Comparison of ENCODE assay signal across 9 cellular contexts in genomic region chr2:219252084-219252483, GRCh38. TPM values are rescaled to one million over a fixed set of nuclear protein-coding genes. Genes with fewer than 3 reads are reported as not detected.
DNase-seq lines count a peak whose midpoint lies in the region; ATAC-seq and TF ChIP-seq lines count a peak whose summit lies in the region.
"Had no signal": no experiment of that assay in that cellular context is flagged by ENCODE, and none has a peak within 500 bp of the region (broad histone marks: within the 10 kb centered on the region; RNA-seq: fewer than 3 reads in every experiment).

No MANE protein-coding gene starts in this region.

- WGBS in ovary, 3 donors = 50 to 61% (median 52%) methylated on average over 5 of the region's 5 CpGs

- no peaks in the 10 kb centered on the region for H3K9me2 ChIP-seq in DOHH2 (replicated peaks; ENCODE audit: control insufficient read depth, low read length)
- no peaks in the 10 kb centered on the region for H3K9me2 ChIP-seq in PC-9 (ENCODE audit: insufficient read depth)

- POLR2A ChIA-PET in PC-9 (lab: Charles Lee; ENCODE audit: unreplicated experiment) = interaction anchor here (0.6 to 0.7 kb wide), 2 partner anchors 28 to 126 kb away, joined by 3 to 10 read pairs; no protein-coding TSS in a partner anchor

- intact Hi-C loops in PC-9 (cut with micrococcal nuclease; ENCODE audit: unreplicated experiment) (no loop called here), ovary (cut with DNase I) (no loop called here)

- in situ Hi-C loops in KBM-7 (cut with MboI; ENCODE audit: low pct_unique_long_range_greater_than_20kb, low sequenced_read_pairs) = no loop called here

- H3F3A ChIP-seq in DOHH2 (ENCODE audit: control insufficient read depth, insufficient read depth) = peaks cover 27% of the 10 kb centered on the region
- H3F3A ChIP-seq in PC-9 (ENCODE audit: insufficient read depth, low read depth) = peaks cover 44% of the 10 kb centered on the region

- H3K36me3 ChIP-seq in DOHH2 (ENCODE audit: control insufficient read depth, low read length) = peaks cover 55% of the 10 kb centered on the region
- H3K36me3 ChIP-seq in PC-9 (ENCODE audit: low read depth) = 0 out of 2 replicates have a peak, but pooled peaks cover 9% of the 10 kb centered on the region
- no peaks in the 10 kb centered on the region for H3K36me3 ChIP-seq in ovary

- H3K4me3 ChIP-seq in DOHH2 (ENCODE audit: low read length) (peak overlapping the region; percentile 83), PC-9 (peak overlapping the region; percentile 87; the same call in 1 of the 2 replicates), ovary (peak overlapping the region; percentile 57)

- H3K27ac ChIP-seq in DOHH2 (ENCODE audit: low read depth, low read length) (peak overlapping the region; percentile 62), PC-9 (no peak overlapping the region), ovary (peak overlapping the region in 1 of 2 donors; percentile 46)

- no peak for TF ChIP-seq POLR2A in ovary (IDR thresholded peaks at IDR 0.05)

- TF ChIP-seq EP300 in ovary (IDR thresholded peaks at IDR 0.05) = no peak

- ATAC-seq in GM19455 (IDR thresholded peaks at IDR 0.05; ENCODE audit: unreplicated experiment) = no peak
- no peak for ATAC-seq in HG02884 (IDR thresholded peaks at IDR 0.05; ENCODE audit: unreplicated experiment)
- ATAC-seq: left lung had no signal

- DNase-seq in PC-9 (peak in 1 of 2 experiments; percentile 39), ovary (no peak), KBM-7 (no peak), mesenteric fat pad (ENCODE audit: low spot score) (no peak)
- DNase-seq in central memory CD4-positive, alpha-beta T cell = peak; percentile 18

- CTCF ChIA-PET in PC-9 (lab: Charles Lee) = interaction anchor here (0.7 kb wide), 2 partner anchors 27 to 64 kb away, joined by 3 to 4 read pairs; partner anchors contain the start of gene DNAJB2

- H3K9me3 ChIP-seq in DOHH2 (ENCODE audit: control insufficient read depth, insufficient read depth, low read length) (no peaks in the 10 kb centered on the region), PC-9 (ENCODE audit: insufficient read depth, low read depth) (no peaks in the 10 kb centered on the region), ovary (no peaks in the 10 kb centered on the region)
- H3K9me3 ChIP-seq: left lung had no signal

- H4K20me1 ChIP-seq in DOHH2 (ENCODE audit: control insufficient read depth, insufficient read depth, low read depth, low read length) (peaks cover 7% of the 10 kb centered on the region; the same call in 1 of the 2 replicates), PC-9 (ENCODE audit: insufficient read depth) (no peaks in the 10 kb centered on the region)

- BruUV-seq in PC-9 (replicated peaks; lab: Mats Ljungman, UMichigan) = no TSS peak

- H3K4me1 ChIP-seq in DOHH2 (ENCODE audit: control insufficient read depth, low read length) (peaks cover 74% of the 10 kb centered on the region), PC-9 (replicated peaks; ENCODE audit: insufficient read depth) (peaks cover 64% of the 10 kb centered on the region), ovary (ENCODE audit: insufficient read depth) (peaks cover 23% of the 10 kb centered on the region)

- H2AFZ ChIP-seq in PC-9 = no peak overlapping the region

- peak overlapping the region; percentile 97 for H3K4me2 ChIP-seq in DOHH2 (ENCODE audit: low read length)
- H3K4me2 ChIP-seq in PC-9 = peak overlapping the region; percentile 84

- TF ChIP-seq CTCF in DOHH2 (IDR thresholded peaks at IDR 0.05; ENCODE audit: low read depth, low read length, poor library complexity, severe bottlenecking) (no peak), PC-9 (conservative IDR thresholded peaks at IDR 0.05) (no peak), ovary (IDR thresholded peaks at IDR 0.05) (no peak)

- H3K27me3 ChIP-seq in DOHH2 (ENCODE audit: control insufficient read depth, low read length) = peaks cover 6% of the 10 kb centered on the region
- no peaks in the 10 kb centered on the region for H3K27me3 ChIP-seq in PC-9 (ENCODE audit: insufficient read depth, low read depth)
- no peaks in the 10 kb centered on the region for H3K27me3 ChIP-seq in ovary

- peaks cover 57% of the 10 kb centered on the region for H3K79me2 ChIP-seq in DOHH2 (ENCODE audit: control insufficient read depth, low read length)
- H3K79me2 ChIP-seq in PC-9 (ENCODE audit: low read depth) = peaks cover 36% of the 10 kb centered on the region

RNA-seq across cellular contexts. Expression of gene TUBA4B, which starts 1.0 kb away (rescaled TPM):
- not detected in 2 replicates for total RNA-seq in PC-9 (2021)
- total RNA-seq in ovary = 10 to 100 TPM in 1 of 7 donors, 1 to 10 TPM in 1, under 1 TPM in 3, not detected in 2; 0.27 to 13.2 (median 0.83) TPM
- polyA plus RNA-seq in ovary = under 1 TPM; 0.18 to 0.34 TPM
- total RNA-seq in mesenteric fat pad = not detected

RNA-seq across cellular contexts. Expression of gene TUBA4A, which starts 1.6 kb away (rescaled TPM):
- total RNA-seq in PC-9 (2021) (118 and 157 TPM in 2 replicates), ovary (10 to 100 TPM in 6 of 7 donors, 1 to 10 TPM in 1; 8.4 to 53.6 (median 16.5) TPM), mesenteric fat pad (21.7 TPM)
- polyA plus RNA-seq in ovary = 10 to 100 TPM in 1 of 2 donors, 1 to 10 TPM in 1; 7.9 to 42.2 TPM

RNA-seq across cellular contexts. Expression of gene STK16, which starts 6.8 kb away (rescaled TPM):
- total RNA-seq in PC-9 (2021) (39.6 and 47.2 TPM in 2 replicates), ovary (10 to 100 TPM; 12.4 to 24.8 (median 17.9) TPM), mesenteric fat pad (16.1 TPM)
- polyA plus RNA-seq in ovary = 10 to 100 TPM; 19.1 to 29.4 TPM

RNA-seq across cellular contexts. Expression of gene GLB1L, which starts 6.8 kb away (rescaled TPM):
- total RNA-seq in PC-9 (2021) (7.9 and 10.8 TPM in 2 replicates), ovary (10 to 100 TPM in 6 of 7 donors, 1 to 10 TPM in 1; 5.7 to 20.3 (median 13.9) TPM), mesenteric fat pad (13.5 TPM)
- 10 to 100 TPM; 12.8 to 19.6 TPM for polyA plus RNA-seq in ovary

RNA-seq across cellular contexts. Expression of gene ANKZF1, which starts 22.5 kb away (rescaled TPM):
- 62.2 and 65.1 TPM in 2 replicates for total RNA-seq in PC-9 (2021)
- 10 to 100 TPM; 36.4 to 60.2 (median 44.1) TPM for total RNA-seq in ovary
- 10 to 100 TPM; 33.1 to 36.5 TPM for polyA plus RNA-seq in ovary
- total RNA-seq in mesenteric fat pad = 15.9 TPM
